In the genomic region with DNA sequence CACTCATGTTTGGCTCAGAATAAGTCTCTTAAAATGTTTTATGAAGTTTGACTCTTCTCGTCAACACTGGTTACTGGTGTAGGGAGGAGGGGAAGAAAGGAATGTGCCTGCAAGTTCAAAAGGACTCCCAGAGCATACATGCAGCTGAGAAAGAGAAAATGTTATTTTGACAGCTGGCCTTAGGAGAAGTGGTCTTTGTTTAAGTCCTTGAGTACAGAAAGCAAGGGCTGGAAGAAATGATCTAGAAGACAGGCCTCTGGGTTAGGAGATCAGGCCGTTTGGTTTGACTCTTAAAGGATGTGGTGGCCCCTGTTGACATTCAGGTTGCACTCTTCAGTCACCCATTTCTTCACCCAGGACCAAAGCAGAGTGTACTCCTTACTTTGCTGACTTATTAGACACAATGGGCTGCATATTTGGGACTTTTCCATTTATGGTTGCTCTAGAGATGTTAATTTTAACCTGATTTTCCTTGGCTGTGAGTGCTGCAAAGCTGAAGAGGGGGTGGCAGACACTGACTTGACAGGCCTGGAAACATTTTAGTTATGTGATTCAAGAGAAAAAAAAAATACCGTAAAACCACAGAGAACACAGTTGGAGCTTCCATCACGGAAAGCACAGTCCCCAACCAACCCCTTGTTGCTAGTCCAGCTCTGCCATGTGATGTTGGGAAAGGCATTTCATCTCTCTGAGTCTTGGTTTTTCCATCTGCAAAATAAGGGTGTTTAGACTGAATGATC, we compare ENCODE assay signal across 15 cellular contexts.
DNase-seq lines count a peak whose midpoint lies in the region; ATAC-seq and TF ChIP-seq lines count a peak whose summit lies in the region.
"Had no signal": no experiment of that assay in that cellular context is flagged by ENCODE, and none has a peak within 500 bp of the region (broad histone marks: within the 10 kb centered on the region; RNA-seq: fewer than 3 reads in every experiment).

No MANE protein-coding gene starts in this region.

- H3K4me3 ChIP-seq in heart left ventricle (no peak overlapping the region), mesendoderm (ENCODE audit: low read length) (no peak overlapping the region), vagina (no peak overlapping the region), adrenal gland (no peak overlapping the region), neuronal stem cell (ENCODE audit: low read length in 2 of 2) (no peak overlapping the region)
- H3K4me3 ChIP-seq: A549, neural progenitor cell had no signal

- DNase-seq in heart left ventricle = no peak
- no peak for DNase-seq in Right ventricle myocardium inferior (ENCODE audit: missing footprints)
- DNase-seq in dermis blood vessel endothelial cell = peak; percentile 18
- DNase-seq in mesendoderm = no peak
- no peak for DNase-seq in vagina (ENCODE audit: extremely low spot score in 2 of 2)
- no peak for DNase-seq in adrenal gland
- no peak for DNase-seq in neuronal stem cell (ENCODE audit: low spot score)
- DNase-seq: activated CD4-positive, alpha-beta T cell treated with anti-CD3 and anti-CD28 coated beads for 48 hours; activated gamma-delta T cell treated with Interleukin-2 at 50 U/mL for 16 hours; DND-41; NCI-H146; stimulated activated CD4-positive, alpha-beta T cell treated with anti-CD3 and anti-CD28 coated beads, Interleukin-2, amount 100 ng/mL, for 24 hours had no signal

- H2BK120ac ChIP-seq in mesendoderm (ENCODE audit: low read depth, low read length) (no peak overlapping the region), neuronal stem cell (ENCODE audit: low read depth, low read length) (no peak overlapping the region)

- H3K14ac ChIP-seq in neuronal stem cell (ENCODE audit: low read length) = no peak overlapping the region

- H2BK5ac ChIP-seq in mesendoderm (ENCODE audit: low read length) (no peak overlapping the region), neuronal stem cell (ENCODE audit: low read length) (no peak overlapping the region)

- H3K4ac ChIP-seq in mesendoderm (ENCODE audit: low read depth, low read length) (no peak overlapping the region), neuronal stem cell (ENCODE audit: low read length) (no peak overlapping the region)

- no peaks in the 10 kb centered on the region for H3K79me2 ChIP-seq in mesendoderm (ENCODE audit: control insufficient read depth, insufficient read depth, low read length)

- H3K18ac ChIP-seq in mesendoderm (ENCODE audit: low read length) (no peak overlapping the region), neuronal stem cell (ENCODE audit: low read length) (no peak overlapping the region)

- H2BK12ac ChIP-seq in neuronal stem cell (ENCODE audit: low read length) = no peak overlapping the region

- H4K91ac ChIP-seq in neuronal stem cell (ENCODE audit: low read depth, low read length, poor library complexity) = no peak overlapping the region

- H3K27me3 ChIP-seq in heart left ventricle (no peaks in the 10 kb centered on the region), mesendoderm (ENCODE audit: insufficient read depth, low read length, poor library complexity) (no peaks in the 10 kb centered on the region), vagina (no peaks in the 10 kb centered on the region), adrenal gland (no peaks in the 10 kb centered on the region), neuronal stem cell (ENCODE audit: control insufficient read depth in 3 of 3, insufficient read depth in 3 of 3, low read depth in 1 of 3, low read length in 3 of 3) (no peaks in the 10 kb centered on the region)
- H3K27me3 ChIP-seq: neural progenitor cell had no signal

- H3K79me1 ChIP-seq in mesendoderm (ENCODE audit: low read length) (no peaks in the 10 kb centered on the region), neuronal stem cell (ENCODE audit: low read depth, low read length) (no peaks in the 10 kb centered on the region)

- H4K5ac ChIP-seq in mesendoderm (ENCODE audit: low read length) = no peak overlapping the region

- H3K4me1 ChIP-seq in heart left ventricle = peaks cover 0 to 17% (median 4%) of the 10 kb centered on the region in 12 donors
- H3K4me1 ChIP-seq in mesendoderm (ENCODE audit: control insufficient read depth, low read depth, low read length) = no peaks in the 10 kb centered on the region
- no peaks in the 10 kb centered on the region for H3K4me1 ChIP-seq in vagina
- no peaks in the 10 kb centered on the region for H3K4me1 ChIP-seq in adrenal gland (replicated peaks in 1 of 2)
- peaks cover 0 to 2% of the 10 kb centered on the region in 2 donors for H3K4me1 ChIP-seq in neuronal stem cell (ENCODE audit: control insufficient read depth in 2 of 2, insufficient read depth in 1 of 2, low read depth in 1 of 2, low read length in 2 of 2)
- H3K4me1 ChIP-seq: A549 had no signal

- 55 to 67% (median 62%) methylated on average over 4 of the region's 4 CpGs for WGBS in heart left ventricle, 4 donors
- no CpG with 5 or more reads among the region's 4 CpGs for WGBS in mesendoderm (ENCODE audit: extremely low coverage, insufficient coverage, low lambda C conversion rate)
- 68 to 83% (median 76%) methylated on average over 4 of the region's 4 CpGs for WGBS in adrenal gland, 4 donors
- no CpG with 5 or more reads among the region's 4 CpGs for WGBS in neuronal stem cell (ENCODE audit: extremely low coverage in 2 of 2, insufficient read length in 2 of 2, insufficient replicate concordance in 1 of 2), 2 donors

- intact Hi-C loops in heart left ventricle (cut with DNase I) (loop anchor here in 4 of 10 donors (2.0 to 5.0 kb wide), 4 partner anchors 45 to 600 kb away; no protein-coding TSS in a partner anchor), Right ventricle myocardium inferior (cut with DNase I) (loop anchor here (5.0 kb wide), 1 partner anchor 600 kb away; no protein-coding TSS in a partner anchor), vagina (cut with DNase I) (no loop called here), adrenal gland (cut with DNase I) (no loop called here)

- TF ChIP-seq CTCF in heart left ventricle (IDR thresholded peaks at IDR 0.05) (no peak), vagina (IDR thresholded peaks at IDR 0.05) (no peak), adrenal gland (IDR thresholded peaks at IDR 0.05) (no peak)

- H3K4me2 ChIP-seq in mesendoderm (ENCODE audit: low read length) (no peak overlapping the region), neuronal stem cell (ENCODE audit: insufficient read depth, low read length, poor library complexity, severe bottlenecking) (no peak overlapping the region)
- H3K4me2 ChIP-seq: A549, neural progenitor cell had no signal

- H3K23ac ChIP-seq in mesendoderm (ENCODE audit: low read length) (no peak overlapping the region), neuronal stem cell (ENCODE audit: low read depth, low read length, poor library complexity) (no peak overlapping the region)

- H3K36me3 ChIP-seq in heart left ventricle (no peaks in the 10 kb centered on the region), mesendoderm (ENCODE audit: control insufficient read depth, insufficient read depth, low read length) (no peaks in the 10 kb centered on the region), vagina (no peaks in the 10 kb centered on the region), adrenal gland (replicated peaks in 1 of 2) (no peaks in the 10 kb centered on the region), neuronal stem cell (replicated peaks in 1 of 2; ENCODE audit: control insufficient read depth in 2 of 2, insufficient read depth in 2 of 2, low read length in 2 of 2) (no peaks in the 10 kb centered on the region)
- H3K36me3 ChIP-seq: neural progenitor cell had no signal

- TF ChIP-seq POLR2A in heart left ventricle (IDR thresholded peaks at IDR 0.05) = no peak
- TF ChIP-seq POLR2A in vagina (IDR thresholded peaks at IDR 0.05) = no peak
- no peak for TF ChIP-seq POLR2A in adrenal gland (IDR thresholded peaks at IDR 0.05)

- H2BK15ac ChIP-seq in mesendoderm (replicated peaks; ENCODE audit: low read depth) = no peak overlapping the region
- H2BK15ac ChIP-seq in neuronal stem cell (ENCODE audit: low read length) = no peak overlapping the region

- H3K27ac ChIP-seq in heart left ventricle = peak overlapping the region in 10 of 12 donors; percentile 5 to 55 (median 30)
- no peak overlapping the region for H3K27ac ChIP-seq in mesendoderm (ENCODE audit: low read depth, low read length)
- H3K27ac ChIP-seq in vagina = peak overlapping the region; percentile 53
- H3K27ac ChIP-seq in adrenal gland = no peak overlapping the region
- no peak overlapping the region for H3K27ac ChIP-seq in neuronal stem cell (replicated peaks; ENCODE audit: low read length)
- H3K27ac ChIP-seq: A549, neural progenitor cell had no signal

- H2AK5ac ChIP-seq in mesendoderm (ENCODE audit: low read length) (no peak overlapping the region), neuronal stem cell (ENCODE audit: low read depth, low read length) (no peak overlapping the region)

- H3K9me3 ChIP-seq in heart left ventricle = no peaks in the 10 kb centered on the region
- no peaks in the 10 kb centered on the region for H3K9me3 ChIP-seq in vagina
- H3K9me3 ChIP-seq in adrenal gland (replicated peaks in 1 of 3) = no peaks in the 10 kb centered on the region
- H3K9me3 ChIP-seq in neuronal stem cell (replicated peaks in 1 of 2; ENCODE audit: control insufficient read depth in 2 of 2, insufficient read depth in 1 of 2, low read depth in 1 of 2, low read length in 2 of 2) = no peaks in the 10 kb centered on the region
- H3K9me3 ChIP-seq: A549 had no signal

- ATAC-seq in heart left ventricle (peak; percentile 33 to 67 (median 60)), Right ventricle myocardium inferior (no peak), HG03439 (IDR thresholded peaks at IDR 0.05; ENCODE audit: unreplicated experiment) (no peak)

- no peak overlapping the region for H3K9ac ChIP-seq in mesendoderm (ENCODE audit: low read length)
- no peak overlapping the region for H3K9ac ChIP-seq in neuronal stem cell (ENCODE audit: low read depth, low read length, poor library complexity)
- H3K9ac ChIP-seq: neural progenitor cell had no signal

- H4K8ac ChIP-seq in mesendoderm (ENCODE audit: low read depth, low read length) = no peak overlapping the region
- no peak overlapping the region for H4K8ac ChIP-seq in neuronal stem cell (ENCODE audit: low read depth, low read length)

- H3K56ac ChIP-seq in mesendoderm (ENCODE audit: low read length) = peak overlapping the region; percentile 7

- H2AFZ ChIP-seq in neuronal stem cell (ENCODE audit: low read length) = no peak overlapping the region
- H2AFZ ChIP-seq: neural progenitor cell had no signal

Comparison
In these comparisons a context has a peak if more than half of its experiments do, and no peak if none do; other contexts are left out.
1. ATAC-seq: peak in heart left ventricle (4 of 4); none in Right ventricle myocardium inferior (single experiment) and HG03439 (single experiment).
2. H3K27ac ChIP-seq: peak in heart left ventricle (10 of 12) and vagina (single experiment); none in mesendoderm (single experiment), adrenal gland (0 of 5) and neuronal stem cell (single experiment).